Comparison of ENCODE assay signal across 22 cellular contexts in the genomic region with DNA sequence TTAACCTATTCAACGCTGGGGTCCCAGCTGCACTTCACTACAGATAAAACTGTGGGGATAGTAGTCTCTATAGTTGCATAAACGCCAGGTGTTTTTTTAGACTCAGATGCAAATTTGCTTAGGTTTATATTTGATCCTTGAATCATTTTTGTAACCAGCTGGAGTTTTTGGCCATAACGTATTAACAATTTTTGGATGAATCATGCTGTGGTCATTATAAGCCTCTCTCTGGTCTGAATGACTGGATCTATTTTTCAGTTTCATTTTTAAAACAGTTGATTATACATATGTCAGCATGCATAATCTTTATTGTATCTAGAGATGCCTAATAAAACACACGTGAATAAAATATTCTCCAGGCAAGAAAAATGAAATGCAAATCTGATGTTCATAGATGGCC.
DNase-seq lines count a peak whose midpoint lies in the region; ATAC-seq and TF ChIP-seq lines count a peak whose summit lies in the region.
"Had no signal": no experiment of that assay in that cellular context is flagged by ENCODE, and none has a peak within 500 bp of the region (broad histone marks: within the 10 kb centered on the region; RNA-seq: fewer than 3 reads in every experiment).

No MANE protein-coding gene starts in this region.

- peak overlapping the region; percentile 67 for H3K4me3 ChIP-seq in GM23248
- no peak overlapping the region for H3K4me3 ChIP-seq in PC-3 (ENCODE audit: low read length)
- H3K4me3 ChIP-seq in fibroblast of mammary gland (ENCODE audit: control insufficient read depth, low read depth, low read length) = no peak overlapping the region
- H3K4me3 ChIP-seq: vagina had no signal

- WGBS in GM23248 (ENCODE audit: low coverage in 1 of 2, low lambda C conversion rate in 2 of 2, missing lambda C conversion rate in 2 of 2), 2 experiments = 33 to 39% methylated on average over 4 of the region's 4 CpGs

- H3K9ac ChIP-seq in GM23248 (peak overlapping the region; percentile 74), PC-3 (ENCODE audit: low read length) (no peak overlapping the region)

- peak; percentile 60 for ATAC-seq in PC-3
- no peak for ATAC-seq in HG03095 (IDR thresholded peaks at IDR 0.05; ENCODE audit: unreplicated experiment)
- no peak for ATAC-seq in GM21367 (IDR thresholded peaks at IDR 0.05; ENCODE audit: unreplicated experiment)
- ATAC-seq: HepG2; Panc1; stimulated activated naive CD8-positive, alpha-beta T cell treated with anti-CD3 and anti-CD28 coated beads, Interleukin-15, amount 100 ng/mL, for 72 hours; T-cell had no signal

- CTCF ChIA-PET in PC-3 (lab: Charles Lee) = no interaction called here

- TF ChIP-seq CTCF in PC-3 (conservative IDR thresholded peaks at IDR 0.05; ENCODE audit: low read depth, low read length) (no peak), fibroblast of mammary gland (conservative IDR thresholded peaks at IDR 0.05; ENCODE audit: control insufficient read depth, insufficient read depth, low read depth, low read length) (no peak)

- H3K27me3 ChIP-seq in GM23248 (replicated peaks; ENCODE audit: insufficient read depth) = no peaks in the 10 kb centered on the region
- H3K27me3 ChIP-seq in PC-3 (ENCODE audit: low read length) = peaks cover 12% of the 10 kb centered on the region
- H3K27me3 ChIP-seq: vagina had no signal

- intact Hi-C loops in PC-3 (cut with micrococcal nuclease) = no loop called here

- DNase-seq in AG08396 (ENCODE audit: low spot score) (peak; percentile 21), GM23248 (peak; percentile 87), PC-3 (peak; percentile 46), fibroblast of mammary gland (ENCODE audit: low read depth) (peak; percentile 65), NCI-H2196 (lab: John Stamatoyannopoulos, UW; ENCODE audit: unreplicated experiment) (no peak), COLO829 (ENCODE audit: low spot score) (no peak)
- DNase-seq: activated B cell treated with CpG ODN at 0.5 μM for 24 hours; activated CD8-positive, alpha-beta memory T cell treated with anti-CD3 and anti-CD28 coated beads, Interleukin-2, amount 50 U/mL, for 48 hours; activated naive CD4-positive, alpha-beta T cell treated with anti-CD3 and anti-CD28 coated beads for 36 hours; glutamatergic neuron; islet precursor cell; mesendoderm; NCI-H1105; NCI-H345; small intestine; stimulated activated naive CD8-positive, alpha-beta T cell treated with anti-CD3 and anti-CD28 coated beads, Interleukin-15, amount 100 ng/mL, for 72 hours; T-cell had no signal

- H3K4me1 ChIP-seq in GM23248 (ENCODE audit: insufficient read depth) (peaks cover 22% of the 10 kb centered on the region), PC-3 (ENCODE audit: insufficient read depth, low read length) (no peaks in the 10 kb centered on the region)
- H3K4me1 ChIP-seq: vagina had no signal

- H3K9me3 ChIP-seq in GM23248 (ENCODE audit: low read depth) = no peaks in the 10 kb centered on the region
- H3K9me3 ChIP-seq in PC-3 (ENCODE audit: low read length) = no peaks in the 10 kb centered on the region
- H3K9me3 ChIP-seq: vagina had no signal

- H3K27ac ChIP-seq in GM23248 (peak overlapping the region; percentile 91), PC-3 (ENCODE audit: low read length) (no peak overlapping the region)
- H3K27ac ChIP-seq: vagina had no signal

- H3K36me3 ChIP-seq in GM23248 (ENCODE audit: low read depth) = no peaks in the 10 kb centered on the region
- H3K36me3 ChIP-seq in PC-3 (ENCODE audit: low read depth, low read length) = no peaks in the 10 kb centered on the region
- H3K36me3 ChIP-seq: vagina had no signal

- BruUV-seq in PC-3 (replicated peaks; lab: Mats Ljungman, UMichigan) = no TSS peak

- POLR2A ChIA-PET in PC-3 (lab: Charles Lee; ENCODE audit: unreplicated experiment) = no interaction called here

- peak overlapping the region; percentile 88 for H3K4me2 ChIP-seq in GM23248 (ENCODE audit: unreplicated experiment)
- no peak overlapping the region for H3K4me2 ChIP-seq in PC-3 (ENCODE audit: low read length)

- H2AFZ ChIP-seq in GM23248 = no peak overlapping the region
- H2AFZ ChIP-seq in PC-3 (ENCODE audit: low read length) = no peak overlapping the region

- in situ Hi-C loops in GM23248 (cut with MboI) = no loop called here

- peaks cover 15% of the 10 kb centered on the region for H3F3A ChIP-seq in GM23248 (ENCODE audit: insufficient read depth)
- no peaks in the 10 kb centered on the region for H3F3A ChIP-seq in PC-3 (ENCODE audit: low read length, unreplicated experiment)

- H3K9me2 ChIP-seq in GM23248 (ENCODE audit: insufficient read depth) (no peaks in the 10 kb centered on the region), PC-3 (replicated peaks; ENCODE audit: low read length) (no peaks in the 10 kb centered on the region)

- H4K20me1 ChIP-seq in GM23248 (ENCODE audit: insufficient read depth) (no peaks in the 10 kb centered on the region), PC-3 (ENCODE audit: low read length) (no peaks in the 10 kb centered on the region)

- H3K79me2 ChIP-seq in GM23248 (ENCODE audit: insufficient read depth) (no peaks in the 10 kb centered on the region), PC-3 (ENCODE audit: low read length) (no peaks in the 10 kb centered on the region)

Comparison
In these comparisons a context has a peak if more than half of its experiments do, and no peak if none do; other contexts are left out.
1. DNase-seq: peak in AG08396 (single experiment), GM23248 (single experiment), PC-3 (single experiment) and fibroblast of mammary gland (single experiment); none in NCI-H2196 (single experiment) and COLO829 (single experiment).